Comparison of ENCODE assay signal across 12 cellular contexts in genomic region chr3:45143673-45144670, GRCh38. TPM values are rescaled to one million over a fixed set of nuclear protein-coding genes. Genes with fewer than 3 reads are reported as not detected.
DNase-seq lines count a peak whose midpoint lies in the region; ATAC-seq and TF ChIP-seq lines count a peak whose summit lies in the region.
"Had no signal": no experiment of that assay in that cellular context is flagged by ENCODE, and none has a peak within 500 bp of the region (broad histone marks: within the 10 kb centered on the region; RNA-seq: fewer than 3 reads in every experiment).

No MANE protein-coding gene starts in this region.

- H3K27me3 ChIP-seq in mucosa of rectum (ENCODE audit: control insufficient read depth in 2 of 2, insufficient read depth in 2 of 2, low read length in 2 of 2) = no peaks in the 10 kb centered on the region

- intact Hi-C loops in posterior vena cava (cut with DNase I) = no loop called here

- peak overlapping the region; percentile 38 to 48 for H3K27ac ChIP-seq in mucosa of rectum (ENCODE audit: low read depth in 2 of 2, low read length in 2 of 2)
- H3K27ac ChIP-seq: KMS-11, SK-N-MC had no signal

- H3K36me3 Mint-ChIP-seq in T-helper 17 cell (ENCODE audit: low read depth) = peaks cover 2% of the 10 kb centered on the region

- H3K27me3 Mint-ChIP-seq in T-helper 17 cell = peaks cover 55% of the 10 kb centered on the region

- H3K4me1 ChIP-seq in mucosa of rectum (ENCODE audit: control insufficient read depth in 2 of 2, insufficient read depth in 2 of 2, low read length in 2 of 2) = peaks cover 17 to 31% of the 10 kb centered on the region in 2 donors

- ATAC-seq in HG03342 (IDR thresholded peaks at IDR 0.05; ENCODE audit: unreplicated experiment) (peak; percentile 59), T-helper 17 cell (no peak)

- DNase-seq in GM12865 (ENCODE audit: low read depth) (peak; percentile 47), astrocyte of the cerebellum (ENCODE audit: low read depth) (no peak), dermis blood vessel endothelial cell (no peak), SIG-M5 (lab: John Stamatoyannopoulos, UW) (no peak), posterior vena cava (ENCODE audit: low spot score) (no peak), T-helper 17 cell (no peak)
- DNase-seq: activated gamma-delta T cell treated with Interleukin-2 at 50 U/mL for 16 hours, H9 had no signal

- in situ Hi-C loops in astrocyte of the cerebellum (cut with HindIII; ENCODE audit: low sequenced_read_pairs) = no loop called here

- TF ChIP-seq CTCF in GM12865 (IDR thresholded peaks at IDR 0.05; ENCODE audit: insufficient read depth, low read depth, low read length, missing control alignments) (no peak), astrocyte of the cerebellum (IDR thresholded peaks at IDR 0.05; ENCODE audit: low read depth, low read length, missing control alignments) (no peak)

- no peak overlapping the region for H3K9ac ChIP-seq in mucosa of rectum (ENCODE audit: low read depth in 1 of 2, low read length in 2 of 2)
- H3K9ac ChIP-seq: KMS-11 had no signal

- H3K36me3 ChIP-seq in mucosa of rectum (ENCODE audit: control insufficient read depth in 2 of 2, insufficient read depth in 2 of 2, low read length in 2 of 2) = no peaks in the 10 kb centered on the region

- H3K4me3 ChIP-seq in GM12865 (ENCODE audit: low read depth, low read length) (peak overlapping the region; percentile 3; the same call in 1 of the 2 replicates), astrocyte of the cerebellum (ENCODE audit: low read depth, low read length) (peak overlapping the region; percentile 6), mucosa of rectum (ENCODE audit: low read length in 2 of 2) (peak overlapping the region; percentile 46 to 88)
- H3K4me3 ChIP-seq: SK-N-MC had no signal

- H3K27ac Mint-ChIP-seq in T-helper 17 cell = no peak overlapping the region
- H3K27ac Mint-ChIP-seq: H9 had no signal

- no peaks in the 10 kb centered on the region for H3K9me3 ChIP-seq in mucosa of rectum (ENCODE audit: control insufficient read depth in 2 of 2, low read length in 2 of 2)
- no peaks in the 10 kb centered on the region for H3K9me3 ChIP-seq in T-helper 17 cell (ENCODE audit: control insufficient read depth, low read length, poor library complexity, severe bottlenecking)

- peaks cover 8% of the 10 kb centered on the region for H3K4me1 Mint-ChIP-seq in T-helper 17 cell

- H3K4me3 Mint-ChIP-seq in T-helper 17 cell = no peak overlapping the region

RNA-seq across cellular contexts. Expression of gene CDCP1, which starts 2.2 kb away (rescaled TPM):
- 0.09 and 0.17 TPM in 2 replicates for total RNA-seq in dermis blood vessel endothelial cell
- 1 to 10 TPM; 3.9 to 4.8 TPM for total RNA-seq in posterior vena cava
- total RNA-seq in T-helper 17 cell = under 1 TPM; 0.31 to 0.32 TPM

Comparison
In these comparisons a context has a peak if more than half of its experiments do, and no peak if none do; other contexts are left out.
1. H3K4me3 ChIP-seq: peak in every context shown above with its lines; median percentile 67 in mucosa of rectum; 6 in astrocyte of the cerebellum; 3 in GM12865.